Comparison of ENCODE assay signal across 31 cellular contexts in genomic region chr9:92882276-92882675, GRCh38.
"Had no signal": no experiment of that assay in that cellular context is flagged by ENCODE, and none has a peak within 500 bp of the region (broad histone marks: within the 10 kb centered on the region; RNA-seq: fewer than 3 reads in every experiment).

No MANE protein-coding gene starts in this region.

- H3K27me3 Mint-ChIP-seq: activated CD4-positive, alpha-beta memory T cell treated with anti-CD3 and anti-CD28 coated beads for 36 hours; activated naive CD8-positive, alpha-beta T cell treated with anti-CD3 and anti-CD28 coated beads for 36 hours; stimulated activated naive CD8-positive, alpha-beta T cell treated with anti-CD3 and anti-CD28 coated beads, Interleukin-15, Interleukin-2, amounts not matched to agents 100 ng/mL and 50 ng/mL, for 24 hours had no signal

- H3K9me3 ChIP-seq: adrenal gland, colonic mucosa, left lung, lower lobe of right lung, neutrophil, ovary, right lobe of liver, thoracic aorta had no signal

- H3K27ac ChIP-seq: adrenal gland, cardiac muscle cell, colonic mucosa, epithelial cell of prostate, left lung, lower lobe of right lung, neutrophil, ovary, right lobe of liver, thoracic aorta had no signal

- H3K36me3 Mint-ChIP-seq: activated CD4-positive, alpha-beta memory T cell treated with anti-CD3 and anti-CD28 coated beads for 36 hours; brain had no signal

- H3K27ac Mint-ChIP-seq: activated B cell treated with CpG ODN at 0.5 μM for 24 hours; activated CD4-positive, alpha-beta memory T cell treated with anti-CD3 and anti-CD28 coated beads for 36 hours; activated naive CD4-positive, alpha-beta T cell treated with anti-CD3 and anti-CD28 coated beads for 36 hours; activated naive CD8-positive, alpha-beta T cell treated with anti-CD3 and anti-CD28 coated beads for 36 hours; activated T-helper 1 cell treated with anti-CD3 and anti-CD28 coated beads, Interleukin-12 subunit alpha, Interleukin-12 subunit beta, Interleukin-2, Interleukin-4 antibody, amounts not matched to agents 30 ng/mL and 10 ng/mL and 1 ng/mL, durations not matched to agents 14 hours and 24 hours and 36 hours; brain; natural killer cell; stimulated activated effector memory CD8-positive, alpha-beta T cell treated with anti-CD3 and anti-CD28 coated beads, Interleukin-12 subunit alpha, Interleukin-12 subunit beta, amount 100 ng/mL, for 72 hours; stimulated activated naive CD8-positive, alpha-beta T cell treated with anti-CD3 and anti-CD28 coated beads, Interleukin-15, Interleukin-2, amounts not matched to agents 100 ng/mL and 50 ng/mL, for 24 hours had no signal

- ATAC-seq: left lung; lower lobe of right lung; natural killer cell; right lobe of liver; stimulated activated effector memory CD8-positive, alpha-beta T cell treated with anti-CD3 and anti-CD28 coated beads, Interleukin-12 subunit alpha, Interleukin-12 subunit beta, amount 100 ng/mL, for 72 hours had no signal

- H3K4me3 ChIP-seq: adrenal gland, cardiac muscle cell, colonic mucosa, left lung, lower lobe of right lung, ovary, right lobe of liver, thoracic aorta had no signal

- H3K9me3 Mint-ChIP-seq: activated CD4-positive, alpha-beta memory T cell treated with anti-CD3 and anti-CD28 coated beads for 36 hours; activated naive CD4-positive, alpha-beta T cell treated with anti-CD3 and anti-CD28 coated beads for 36 hours; activated naive CD8-positive, alpha-beta T cell treated with anti-CD3 and anti-CD28 coated beads for 36 hours; activated T-helper 1 cell treated with anti-CD3 and anti-CD28 coated beads, Interleukin-12 subunit alpha, Interleukin-12 subunit beta, Interleukin-2, Interleukin-4 antibody, amounts not matched to agents 30 ng/mL and 10 ng/mL and 1 ng/mL, durations not matched to agents 14 hours and 24 hours and 36 hours; brain; natural killer cell had no signal

- DNase-seq: activated B cell treated with CpG ODN at 0.5 μM for 24 hours; activated CD4-positive, alpha-beta memory T cell treated with anti-CD3 and anti-CD28 coated beads for 36 hours; activated CD4-positive, alpha-beta T cell treated with anti-CD3 and anti-CD28 coated beads for 4 hours; activated CD8-positive, alpha-beta memory T cell treated with anti-CD3 and anti-CD28 coated beads, Interleukin-2, amount 50 U/mL, for 4 hours; activated effector memory CD4-positive, alpha-beta T cell treated with anti-CD3 and anti-CD28 coated beads, Interleukin-2, amount 50 U/mL, for 16 hours; activated naive CD4-positive, alpha-beta T cell treated with anti-CD3 and anti-CD28 coated beads for 36 hours; activated naive CD8-positive, alpha-beta T cell treated with anti-CD3 and anti-CD28 coated beads for 36 hours; activated T-cell treated with anti-CD3 and anti-CD28 coated beads, Interleukin-2, amount 50 U/mL, for 1 hour; adrenal gland; aorta; cerebellar nuclear complex; colonic mucosa; effector CD8-positive, alpha-beta T cell; left lung; lower lobe of right lung; mesenchymal stem cell; natural killer cell; ovary; right lobe of liver; stimulated activated CD4-positive, alpha-beta T cell treated with anti-CD3 and anti-CD28 coated beads, Interleukin-12 subunit alpha, Interleukin-12 subunit beta, amount 100 ng/mL, for 4 hours; stimulated activated CD4-positive, alpha-beta T cell treated with anti-CD3 and anti-CD28 coated beads, Interleukin-4, amount 100 ng/mL, for 24 hours; T-helper 2 cell; trophoblast cell had no signal

- H3K27me3 ChIP-seq: adrenal gland, colonic mucosa, left lung, ovary, right lobe of liver had no signal

- H3K36me3 ChIP-seq: adrenal gland, cardiac muscle cell, colonic mucosa, left lung, lower lobe of right lung, neutrophil, ovary, right lobe of liver, thoracic aorta had no signal

- H3K4me3 Mint-ChIP-seq: activated B cell treated with CpG ODN at 0.5 μM for 24 hours; activated CD4-positive, alpha-beta memory T cell treated with anti-CD3 and anti-CD28 coated beads for 36 hours; activated naive CD4-positive, alpha-beta T cell treated with anti-CD3 and anti-CD28 coated beads for 36 hours; activated naive CD8-positive, alpha-beta T cell treated with anti-CD3 and anti-CD28 coated beads for 36 hours; activated T-helper 1 cell treated with anti-CD3 and anti-CD28 coated beads, Interleukin-12 subunit alpha, Interleukin-12 subunit beta, Interleukin-2, Interleukin-4 antibody, amounts not matched to agents 30 ng/mL and 10 ng/mL and 1 ng/mL, durations not matched to agents 14 hours and 24 hours and 36 hours; brain; natural killer cell; stimulated activated effector memory CD8-positive, alpha-beta T cell treated with anti-CD3 and anti-CD28 coated beads, Interleukin-12 subunit alpha, Interleukin-12 subunit beta, amount 100 ng/mL, for 72 hours; stimulated activated naive CD8-positive, alpha-beta T cell treated with anti-CD3 and anti-CD28 coated beads, Interleukin-15, Interleukin-2, amounts not matched to agents 100 ng/mL and 50 ng/mL, for 24 hours had no signal

- H3K4me1 ChIP-seq: adrenal gland, colonic mucosa had no signal
